Comparison of ENCODE assay signal across 24 cellular contexts in the genomic region with DNA sequence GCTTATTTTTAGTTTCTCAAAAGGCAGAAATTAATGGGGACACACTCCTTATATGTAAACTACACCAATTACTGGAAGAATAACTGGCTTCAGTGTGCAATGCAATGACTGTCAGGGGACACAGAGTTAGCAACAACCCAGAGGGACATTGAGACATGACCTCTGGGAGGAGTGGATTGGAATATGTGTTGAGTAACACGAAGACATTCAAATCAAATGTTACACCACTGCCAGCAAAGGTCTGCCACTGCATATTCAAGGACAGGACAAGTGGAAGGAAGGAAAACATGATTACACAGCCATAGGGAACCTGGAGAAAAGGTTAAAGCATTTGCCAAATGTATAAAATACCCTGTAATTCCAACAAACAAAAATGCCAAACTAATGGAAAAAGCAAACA.
"Had no signal": no experiment of that assay in that cellular context is flagged by ENCODE, and none has a peak within 500 bp of the region (broad histone marks: within the 10 kb centered on the region; RNA-seq: fewer than 3 reads in every experiment).

No MANE protein-coding gene starts in this region.

- H3K27me3 ChIP-seq: esophagus muscularis mucosa, foreskin keratinocyte, gastroesophageal sphincter, neural progenitor cell, ovary, stomach, thyroid gland had no signal

- ATAC-seq: foreskin keratinocyte; gastroesophageal sphincter; left colon; natural killer cell treated with Interleukin-12 subunit alpha and Interleukin-12 subunit beta and Interleukin-15 and Interleukin-18, amount 100 ng/mL, for 72 hours; sciatic nerve; stimulated activated effector memory CD8-positive, alpha-beta T cell treated with anti-CD3 and anti-CD28 coated beads, Interleukin-12 subunit alpha, Interleukin-12 subunit beta, amount 100 ng/mL, for 72 hours had no signal

- H3K4me1 ChIP-seq: esophagus muscularis mucosa, foreskin keratinocyte, gastroesophageal sphincter, stomach, thyroid gland had no signal

- H3K4me2 ChIP-seq: neural progenitor cell had no signal

- H3K27ac ChIP-seq: coronary artery, esophagus muscularis mucosa, foreskin keratinocyte, gastroesophageal sphincter, neural progenitor cell, ovary, stomach, thyroid gland had no signal

- DNase-seq: dermis blood vessel endothelial cell; effector memory CD4-positive, alpha-beta T cell; foreskin keratinocyte; hypothalamus; immature natural killer cell; islet precursor cell; kidney glomerular epithelial cell; left colon; occipital lobe; ovary; posterior cingulate gyrus; stimulated activated CD4-positive, alpha-beta T cell treated with anti-CD3 and anti-CD28 coated beads, Interleukin-2, amount 100 ng/mL, for 24 hours; stimulated activated CD4-positive, alpha-beta T cell treated with anti-CD3 and anti-CD28 coated beads, Interleukin-4, amount 100 ng/mL, for 24 hours; stimulated activated naive CD4-positive, alpha-beta T cell treated with Interleukin-2 at 50 U/mL for 16 hours; stomach had no signal

- H3K36me3 ChIP-seq: esophagus muscularis mucosa, gastroesophageal sphincter, neural progenitor cell, ovary, stomach, thyroid gland had no signal

- H2AFZ ChIP-seq: neural progenitor cell had no signal

- H3K9me3 ChIP-seq: esophagus muscularis mucosa, gastroesophageal sphincter, ovary, stomach, thyroid gland had no signal

- H3K9ac ChIP-seq: neural progenitor cell had no signal

- H3K4me3 ChIP-seq: coronary artery, esophagus muscularis mucosa, gastroesophageal sphincter, lung, neural progenitor cell, ovary, stomach, thyroid gland had no signal
